Comparison of ENCODE assay signal across 36 cellular contexts in the genomic region with DNA sequence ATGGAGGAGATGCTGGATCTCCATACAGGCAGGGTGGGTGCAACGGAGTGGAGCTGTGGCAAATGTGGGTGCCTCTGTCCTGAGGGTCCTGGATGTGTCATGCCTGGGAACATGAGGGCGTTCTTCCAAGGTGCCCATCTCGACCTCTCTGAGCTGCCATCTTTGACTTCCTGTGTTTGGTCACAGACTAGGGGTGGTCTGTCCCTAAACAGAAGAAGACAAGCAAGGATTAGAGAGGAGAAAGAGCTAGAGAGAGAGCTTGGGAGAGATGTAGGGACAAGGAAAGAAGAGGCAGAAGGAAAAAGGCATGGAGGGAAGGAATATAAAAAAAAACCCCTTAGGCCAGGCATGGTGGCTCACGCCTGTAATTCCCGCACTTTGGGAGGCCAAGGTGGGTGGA. TPM values are rescaled to one million over a fixed set of nuclear protein-coding genes. Genes with fewer than 3 reads are reported as not detected.
"Had no signal": no experiment of that assay in that cellular context is flagged by ENCODE, and none has a peak within 500 bp of the region (broad histone marks: within the 10 kb centered on the region; RNA-seq: fewer than 3 reads in every experiment).

No MANE protein-coding gene starts in this region.

- H3K27me3 Mint-ChIP-seq: activated B cell treated with CpG ODN at 0.5 μM for 24 hours; activated CD4-positive, alpha-beta memory T cell treated with anti-CD3 and anti-CD28 coated beads for 36 hours; activated CD4-positive, alpha-beta T cell treated with anti-CD3 and anti-CD28 coated beads for 36 hours; activated naive CD8-positive, alpha-beta T cell; activated naive CD8-positive, alpha-beta T cell treated with anti-CD3 and anti-CD28 coated beads, Interleukin-2, amount 50 U/mL, for 24 hours; effector memory CD8-positive, alpha-beta T cell; T-helper 17 cell had no signal

- H3K4me1 ChIP-seq: adrenal gland, esophagus muscularis mucosa, gastrocnemius medialis had no signal

- H3K36me3 Mint-ChIP-seq: activated CD4-positive, alpha-beta memory T cell treated with anti-CD3 and anti-CD28 coated beads for 36 hours; activated CD8-positive, alpha-beta memory T cell treated with anti-CD3 and anti-CD28 coated beads, Interleukin-2, amount 10 ng/mL, durations not matched to agents 7 days and 5 days; activated naive CD8-positive, alpha-beta T cell had no signal

- H3K36me3 ChIP-seq: adrenal gland, esophagus muscularis mucosa, gastrocnemius medialis, WERI-Rb-1 had no signal

- H3K4me3 Mint-ChIP-seq: activated B cell treated with CpG ODN at 0.5 μM for 24 hours; activated CD4-positive, alpha-beta memory T cell treated with anti-CD3 and anti-CD28 coated beads for 36 hours; activated CD4-positive, alpha-beta T cell treated with anti-CD3 and anti-CD28 coated beads for 36 hours; activated CD4-positive, alpha-beta T cell treated with anti-CD3 and anti-CD28 coated beads, Interleukin-2, amount 10 ng/mL, durations not matched to agents 24 days and 14 days; activated CD8-positive, alpha-beta memory T cell treated with anti-CD3 and anti-CD28 coated beads, Interleukin-2, amount 10 ng/mL, durations not matched to agents 7 days and 5 days; activated CD8-positive, alpha-beta T cell treated with anti-CD3 and anti-CD28 coated beads, Interleukin-2, amount 10 ng/mL, durations not matched to agents 7 days and 5 days; activated naive CD8-positive, alpha-beta T cell; activated naive CD8-positive, alpha-beta T cell treated with anti-CD3 and anti-CD28 coated beads, Interleukin-2, amount 50 U/mL, for 24 hours; activated T-helper 1 cell treated with anti-CD3 and anti-CD28 coated beads, Interleukin-12 subunit alpha, Interleukin-12 subunit beta, Interleukin-2, Interleukin-4 antibody, amounts not matched to agents 30 ng/mL and 10 ng/mL and 1 ng/mL, durations not matched to agents 14 hours and 24 hours and 36 hours; effector memory CD8-positive, alpha-beta T cell; T-helper 17 cell; T-helper 2 cell treated with Interferon-gamma antibody and Interleukin-4, amounts not matched to agents 5 μg/mL and 100 μg/mL, for 36 hours had no signal

- H3K9me3 ChIP-seq: adrenal gland, body of pancreas, esophagus muscularis mucosa, gastrocnemius medialis had no signal

- H3K27ac Mint-ChIP-seq: activated B cell treated with CpG ODN at 0.5 μM for 24 hours; activated CD4-positive, alpha-beta memory T cell treated with anti-CD3 and anti-CD28 coated beads for 36 hours; activated CD4-positive, alpha-beta T cell treated with anti-CD3 and anti-CD28 coated beads for 36 hours; activated CD4-positive, alpha-beta T cell treated with anti-CD3 and anti-CD28 coated beads, Interleukin-2, amount 10 ng/mL, durations not matched to agents 24 days and 14 days; activated CD8-positive, alpha-beta memory T cell treated with anti-CD3 and anti-CD28 coated beads, Interleukin-2, amount 10 ng/mL, durations not matched to agents 7 days and 5 days; activated CD8-positive, alpha-beta T cell treated with anti-CD3 and anti-CD28 coated beads, Interleukin-2, amount 10 ng/mL, durations not matched to agents 7 days and 5 days; activated naive CD8-positive, alpha-beta T cell; activated naive CD8-positive, alpha-beta T cell treated with anti-CD3 and anti-CD28 coated beads, Interleukin-2, amount 50 U/mL, for 24 hours; activated T-helper 1 cell treated with anti-CD3 and anti-CD28 coated beads, Interleukin-12 subunit alpha, Interleukin-12 subunit beta, Interleukin-2, Interleukin-4 antibody, amounts not matched to agents 30 ng/mL and 10 ng/mL and 1 ng/mL, durations not matched to agents 14 hours and 24 hours and 36 hours had no signal

- H3K27me3 ChIP-seq: adrenal gland, body of pancreas, foreskin keratinocyte had no signal

- ATAC-seq: activated CD4-positive, alpha-beta T cell treated with anti-CD3 and anti-CD28 coated beads for 36 hours; activated CD4-positive, CD25-positive, alpha-beta regulatory T cell treated with anti-CD3 and anti-CD28 coated beads, Interleukin-2, amount 50 U/mL, for 24 hours; activated CD8-positive, alpha-beta memory T cell treated with anti-CD3 and anti-CD28 coated beads, Interleukin-2, amount 10 ng/mL, durations not matched to agents 7 days and 5 days; activated CD8-positive, alpha-beta T cell treated with anti-CD3 and anti-CD28 coated beads, Interleukin-2, amount 10 ng/mL, durations not matched to agents 7 days and 5 days; activated naive CD8-positive, alpha-beta T cell treated with anti-CD3 and anti-CD28 coated beads, Interleukin-2, amount 50 U/mL, for 24 hours; body of pancreas; effector memory CD8-positive, alpha-beta T cell; foreskin keratinocyte; gastrocnemius medialis; T-helper 17 cell had no signal

- H3K27ac ChIP-seq: adrenal gland, body of pancreas, esophagus muscularis mucosa, gastrocnemius medialis, WERI-Rb-1 had no signal

- H3K9me3 Mint-ChIP-seq: activated B cell treated with CpG ODN at 0.5 μM for 24 hours; activated CD4-positive, alpha-beta memory T cell treated with anti-CD3 and anti-CD28 coated beads for 36 hours; activated CD4-positive, alpha-beta T cell treated with anti-CD3 and anti-CD28 coated beads, Interleukin-2, amount 10 ng/mL, durations not matched to agents 24 days and 14 days; activated naive CD8-positive, alpha-beta T cell treated with anti-CD3 and anti-CD28 coated beads, Interleukin-2, amount 50 U/mL, for 24 hours; activated T-helper 1 cell treated with anti-CD3 and anti-CD28 coated beads, Interleukin-12 subunit alpha, Interleukin-12 subunit beta, Interleukin-2, Interleukin-4 antibody, amounts not matched to agents 30 ng/mL and 10 ng/mL and 1 ng/mL, durations not matched to agents 14 hours and 24 hours and 36 hours; effector memory CD8-positive, alpha-beta T cell; T-helper 2 cell treated with Interferon-gamma antibody and Interleukin-4, amounts not matched to agents 5 μg/mL and 100 μg/mL, for 36 hours had no signal

- DNase-seq: activated B cell treated with CpG ODN at 0.5 μM for 24 hours; activated CD4-positive, alpha-beta memory T cell treated with anti-CD3 and anti-CD28 coated beads for 36 hours; activated CD4-positive, alpha-beta T cell treated with anti-CD3 and anti-CD28 coated beads for 36 hours; activated CD4-positive, alpha-beta T cell treated with anti-CD3 and anti-CD28 coated beads, Interleukin-2, amount 10 ng/mL, durations not matched to agents 24 days and 14 days; activated CD8-positive, alpha-beta memory T cell treated with anti-CD3 and anti-CD28 coated beads, Interleukin-2, amount 10 ng/mL, durations not matched to agents 7 days and 5 days; activated CD8-positive, alpha-beta memory T cell treated with anti-CD3 and anti-CD28 coated beads, Interleukin-2, amount 50 U/mL, for 4 hours; activated CD8-positive, alpha-beta T cell treated with anti-CD3 and anti-CD28 coated beads, Interleukin-2, amount 10 ng/mL, durations not matched to agents 7 days and 5 days; activated gamma-delta T cell; activated naive CD4-positive, alpha-beta T cell; activated naive CD4-positive, alpha-beta T cell treated with anti-CD3 and anti-CD28 coated beads, Interleukin-2, amount 50 U/mL, for 16 hours; activated naive CD8-positive, alpha-beta T cell treated with anti-CD3 and anti-CD28 coated beads, Interleukin-2, amount 50 U/mL, for 24 hours; activated T-cell treated with anti-CD3 and anti-CD28 coated beads, Interleukin-2, amount 50 U/mL, for 1 hour; activated T-cell treated with anti-CD3 and anti-CD28 coated beads, Interleukin-2, amount 50 U/mL, for 48 hours; adrenal gland; amygdala; aorta; body of pancreas; caudate nucleus; cortex of kidney; dermis blood vessel endothelial cell; effector CD4-positive, alpha-beta T cell; effector memory CD8-positive, alpha-beta T cell; erythroblast; foreskin keratinocyte; gastrocnemius medialis; T-helper 1 cell; T-helper 17 cell; T1000; WERI-Rb-1 had no signal

- H3K4me3 ChIP-seq: adrenal gland, body of pancreas, esophagus muscularis mucosa, gastrocnemius medialis had no signal

- H3K4me1 Mint-ChIP-seq: activated B cell treated with CpG ODN at 0.5 μM for 24 hours had no signal

RNA-seq across cellular contexts. Expression of gene ZG16, which starts 3.3 kb away (rescaled TPM):
- total RNA-seq: activated B cell treated with CpG ODN at 0.5 μM for 24 hours; activated CD4-positive, alpha-beta memory T cell treated with anti-CD3 and anti-CD28 coated beads for 36 hours; activated CD4-positive, alpha-beta T cell treated with anti-CD3 and anti-CD28 coated beads for 36 hours; activated CD4-positive, alpha-beta T cell treated with anti-CD3 and anti-CD28 coated beads, Interleukin-2, amount 10 ng/mL, durations not matched to agents 24 days and 14 days; activated CD8-positive, alpha-beta memory T cell treated with anti-CD3 and anti-CD28 coated beads for 36 hours; activated CD8-positive, alpha-beta memory T cell treated with anti-CD3 and anti-CD28 coated beads, Interleukin-2, amount 10 ng/mL, durations not matched to agents 7 days and 5 days; activated CD8-positive, alpha-beta T cell treated with anti-CD3 and anti-CD28 coated beads, Interleukin-2, amount 10 ng/mL, durations not matched to agents 7 days and 5 days; activated T-helper 1 cell treated with anti-CD3 and anti-CD28 coated beads, Interleukin-12 subunit alpha, Interleukin-12 subunit beta, Interleukin-2, Interleukin-4 antibody, amounts not matched to agents 30 ng/mL and 10 ng/mL and 1 ng/mL, durations not matched to agents 14 hours and 24 hours and 36 hours; chondrocyte; dermis blood vessel endothelial cell; foreskin keratinocyte; T-helper 17 cell had no signal

RNA-seq across cellular contexts. Expression of gene C16orf54, which starts 28.9 kb away (rescaled TPM):
- total RNA-seq: chondrocyte, dermis blood vessel endothelial cell, foreskin keratinocyte had no signal
